Comparison of ENCODE assay signal across 15 cellular contexts in genomic region chr10:128543186-128543585, GRCh38.
DNase-seq lines count a peak whose midpoint lies in the region; ATAC-seq, FAIRE-seq and TF ChIP-seq lines count a peak whose summit lies in the region.
"Had no signal": no experiment of that assay in that cellular context is flagged by ENCODE, and none has a peak within 500 bp of the region (broad histone marks: within the 10 kb centered on the region; RNA-seq: fewer than 3 reads in every experiment).

No MANE protein-coding gene starts in this region.

- no peak for TF ChIP-seq EP300 in H1 (IDR thresholded peaks at IDR 0.05; ENCODE audit: borderline replicate concordance in 1 of 2, low read depth in 2 of 2, low read length in 2 of 2)

- 82% methylated on average over 13 of the region's 13 CpGs; no CpG with 5 or more reads in 1 of the 2 experiments for WGBS in H1 (ENCODE audit: extremely low coverage in 1 of 2, insufficient coverage in 1 of 2, insufficient read length in 1 of 2, insufficient replicate concordance in 2 of 2, low coverage in 1 of 2, low lambda C conversion rate in 2 of 2, missing lambda C conversion rate in 1 of 2), 2 experiments
- no CpG with 5 or more reads among the region's 13 CpGs for WGBS in trophoblast cell (ENCODE audit: extremely low coverage, insufficient coverage, insufficient read length)
- WGBS in hepatocyte (ENCODE audit: low lambda C conversion rate, missing lambda C conversion rate) = 64% methylated on average over 13 of the region's 13 CpGs

- H3K79me1 ChIP-seq in H1 (ENCODE audit: low read depth, low read length) (no peaks in the 10 kb centered on the region), trophoblast cell (ENCODE audit: low read length) (peaks cover 54% of the 10 kb centered on the region)

- DNase-seq in ELF-1 (ENCODE audit: low read depth, low spot score) (peak; percentile 32), H1 (ENCODE audit: low read depth in 1 of 2, low spot score in 2 of 2) (no peak), trophoblast cell (peak; percentile 58 to 70), nephron progenitor cell (no peak), hepatocyte (ENCODE audit: low spot score) (no peak)
- DNase-seq: 8988T; CD4-positive, alpha-beta memory T cell; DMS153; DMS79 had no signal

- H4K12ac ChIP-seq in trophoblast cell (ENCODE audit: low read depth, low read length) = no peak overlapping the region

- no peak overlapping the region for H3K56ac ChIP-seq in H1 (replicated peaks; ENCODE audit: insufficient read length, low read depth, low read length)

- TF ChIP-seq CTCF in H1 (IDR thresholded peaks at IDR 0.05; ENCODE audit: control extremely low read depth in 1 of 3, insufficient read depth in 1 of 3, low read depth in 1 of 3, low read length in 3 of 3) = no peak
- TF ChIP-seq CTCF in nephron progenitor cell (IDR thresholded peaks at IDR 0.05) = no peak
- TF ChIP-seq CTCF in hepatocyte (IDR thresholded peaks at IDR 0.05; ENCODE audit: poor library complexity) = no peak

- H3K14ac ChIP-seq in H1 (ENCODE audit: insufficient read length) (no peak overlapping the region), trophoblast cell (ENCODE audit: low read length) (no peak overlapping the region)

- H3K36me3 ChIP-seq in HUES6 (ENCODE audit: control insufficient read depth, insufficient read depth, low read length) = no peaks in the 10 kb centered on the region
- no peaks in the 10 kb centered on the region for H3K36me3 ChIP-seq in H1 (ENCODE audit: control insufficient read depth in 2 of 4, insufficient read depth in 4 of 4, low read length in 3 of 4)
- H3K36me3 ChIP-seq in trophoblast cell (ENCODE audit: control insufficient read depth in 1 of 2, insufficient read depth in 2 of 2, low read length in 2 of 2) = no peaks in the 10 kb centered on the region
- H3K36me3 ChIP-seq in hepatocyte (replicated peaks; ENCODE audit: insufficient read depth, low read depth) = no peaks in the 10 kb centered on the region
- H3K36me3 ChIP-seq: BLaER1 had no signal

- H4K20me1 ChIP-seq in H1 (replicated peaks in 1 of 2; ENCODE audit: control insufficient read depth in 1 of 2, insufficient read depth in 2 of 2, low read length in 2 of 2) (no peaks in the 10 kb centered on the region), hepatocyte (ENCODE audit: insufficient read depth, poor library complexity, severe bottlenecking) (no peaks in the 10 kb centered on the region)
- H4K20me1 ChIP-seq: BLaER1 had no signal

- no peaks in the 10 kb centered on the region for H3K9me3 Mint-ChIP-seq in nephron progenitor cell

- H2AFZ ChIP-seq in H1 (ENCODE audit: low read length) (no peak overlapping the region), trophoblast cell (ENCODE audit: insufficient read depth, low read length, poor library complexity) (no peak overlapping the region), hepatocyte (no peak overlapping the region)

- H3K4me3 ChIP-seq in HUES6 (ENCODE audit: low read depth, low read length) = no peak overlapping the region
- no peak overlapping the region for H3K4me3 ChIP-seq in H1 (ENCODE audit: extremely low read depth in 1 of 4, insufficient read depth in 2 of 4, low read depth in 3 of 4, low read length in 4 of 4)
- H3K4me3 ChIP-seq in trophoblast cell (ENCODE audit: low read depth, low read length) = no peak overlapping the region
- H3K4me3 ChIP-seq in hepatocyte = no peak overlapping the region
- H3K4me3 ChIP-seq: BLaER1, GM12878 had no signal

- FAIRE-seq in H1 (lab: Jason Lieb, UNC) = no peak
- FAIRE-seq: GM12878, H54 had no signal

- TF ChIP-seq POLR2A in H1 (IDR thresholded peaks at IDR 0.05; ENCODE audit: control extremely low read depth in 1 of 2, low read depth in 2 of 2, low read length in 2 of 2) = no peak

- no peaks in the 10 kb centered on the region for H3K9me2 ChIP-seq in hepatocyte (replicated peaks; ENCODE audit: insufficient read depth)

- H3K4me1 ChIP-seq in HUES6 (ENCODE audit: control insufficient read depth, insufficient read depth, low read length) (peaks cover 73% of the 10 kb centered on the region), H1 (replicated peaks in 1 of 4; ENCODE audit: control insufficient read depth in 3 of 4, insufficient read depth in 4 of 4, low read length in 3 of 4) (peaks cover 2 to 46% (median 29%) of the 10 kb centered on the region in 4 experiments), trophoblast cell (ENCODE audit: control insufficient read depth in 1 of 2, insufficient read depth in 2 of 2, low read length in 2 of 2) (peaks cover 22 to 43% of the 10 kb centered on the region in 2 experiments), hepatocyte (ENCODE audit: insufficient read depth) (peaks cover 17% of the 10 kb centered on the region)

- H3K4me1 Mint-ChIP-seq in nephron progenitor cell = peaks cover 65% of the 10 kb centered on the region
- H3K4me1 Mint-ChIP-seq: CD14-positive monocyte; CD4-positive, alpha-beta memory T cell had no signal

- no peak overlapping the region for H3K4me3 Mint-ChIP-seq in nephron progenitor cell
- H3K4me3 Mint-ChIP-seq: CD4-positive, alpha-beta memory T cell had no signal

- no peak for TF ChIP-seq RAD21 in H1 (IDR thresholded peaks at IDR 0.05 in 1 of 2, conservative IDR thresholded peaks at IDR 0.05 in 1 of 2; ENCODE audit: low read depth in 2 of 2, low read length in 2 of 2)

- H3K4ac ChIP-seq in H1 (replicated peaks; ENCODE audit: insufficient read length, low read depth, low read length) = no peak overlapping the region
- H3K4ac ChIP-seq in trophoblast cell (ENCODE audit: low read depth, low read length) = no peak overlapping the region

- ATAC-seq in HG02610 (IDR thresholded peaks at IDR 0.05; ENCODE audit: unreplicated experiment) = no peak
- ATAC-seq: GM12878 had no signal

- H2BK15ac ChIP-seq in H1 (ENCODE audit: low read length) = no peak overlapping the region

- H2BK20ac ChIP-seq in H1 (ENCODE audit: low read length) = no peak overlapping the region

- peaks cover 6% of the 10 kb centered on the region; the same call in 1 of the 2 replicates for H3K23me2 ChIP-seq in H1 (ENCODE audit: low read depth, low read length)

- no peak overlapping the region for H4K91ac ChIP-seq in H1 (replicated peaks; ENCODE audit: insufficient read length, low read length)
- H4K91ac ChIP-seq in trophoblast cell (ENCODE audit: low read depth, low read length) = peak overlapping the region; percentile 45

- no peak overlapping the region for H3K18ac ChIP-seq in H1 (ENCODE audit: extremely low read depth, low read length)
- H3K18ac ChIP-seq in trophoblast cell (ENCODE audit: low read length) = no peak overlapping the region

- no peak overlapping the region for H4K5ac ChIP-seq in H1 (ENCODE audit: insufficient read length, low read depth, low read length)

- H3K4me2 ChIP-seq in H1 (ENCODE audit: insufficient read depth in 1 of 2, low read depth in 2 of 2, low read length in 2 of 2) (no peak overlapping the region; a peak in 2 of 4 replicates), trophoblast cell (ENCODE audit: low read length) (peak overlapping the region; percentile 39), hepatocyte (no peak overlapping the region)
- H3K4me2 ChIP-seq: BLaER1 had no signal

- H3K79me2 ChIP-seq in H1 (ENCODE audit: control insufficient read depth in 1 of 2, insufficient read depth in 2 of 2, low read length in 2 of 2) = no peaks in the 10 kb centered on the region
- H3K79me2 ChIP-seq in trophoblast cell (ENCODE audit: control insufficient read depth, insufficient read depth, low read length, poor library complexity) = peaks cover 3% of the 10 kb centered on the region
- no peaks in the 10 kb centered on the region for H3K79me2 ChIP-seq in hepatocyte

- no peak overlapping the region for H3K27ac ChIP-seq in HUES6 (ENCODE audit: low read depth, low read length)
- H3K27ac ChIP-seq in H1 (ENCODE audit: low read depth, low read length) = no peak overlapping the region
- H3K27ac ChIP-seq in trophoblast cell (ENCODE audit: low read depth, low read length) = peak overlapping the region; percentile 99
- no peak overlapping the region for H3K27ac ChIP-seq in hepatocyte
- H3K27ac ChIP-seq: BLaER1 had no signal

- H2BK12ac ChIP-seq in H1 (ENCODE audit: low read depth, low read length) (peak overlapping the region; percentile 80), trophoblast cell (ENCODE audit: low read length) (no peak overlapping the region)

- H3K27ac Mint-ChIP-seq in nephron progenitor cell = no peak overlapping the region
- H3K27ac Mint-ChIP-seq: CD4-positive, alpha-beta memory T cell had no signal

- H3K27me3 ChIP-seq in HUES6 (ENCODE audit: control insufficient read depth, insufficient read depth, low read length) (no peaks in the 10 kb centered on the region; the same call in 1 of the 2 replicates), H1 (replicated peaks in 1 of 4; ENCODE audit: control insufficient read depth in 3 of 4, extremely low read depth in 1 of 4, insufficient read depth in 3 of 4, low read length in 3 of 4) (peaks cover 0 to 3% (median under 1%) of the 10 kb centered on the region in 4 experiments; a peak in 1 of 7 replicates), trophoblast cell (ENCODE audit: insufficient read depth, low read length) (no peaks in the 10 kb centered on the region), hepatocyte (peaks cover 42% of the 10 kb centered on the region)

- peak overlapping the region; percentile 23 for H3K9ac ChIP-seq in HUES6 (ENCODE audit: low read length)
- no peak overlapping the region for H3K9ac ChIP-seq in H1 (replicated peaks in 1 of 4; ENCODE audit: extremely low read depth in 1 of 4, low read depth in 3 of 4, low read length in 3 of 4)
- no peak overlapping the region for H3K9ac ChIP-seq in trophoblast cell (ENCODE audit: low read length)
- H3K9ac ChIP-seq: BLaER1 had no signal

- H2BK5ac ChIP-seq in H1 (ENCODE audit: low read depth, low read length) (0 out of 2 replicates have a peak overlapping the region, but pooled peaks have one; percentile 29), trophoblast cell (ENCODE audit: low read depth, low read length, poor library complexity) (peak overlapping the region; percentile 76)

- CTCF ChIA-PET in H1 (lab: Charles Lee; ENCODE audit: partially characterized antibody) = interaction anchor here (1.0 to 1.3 kb wide), 2 partner anchors 9 to 331 kb away, joined by 3 read pairs; no protein-coding TSS in a partner anchor

- no peaks in the 10 kb centered on the region for H3K36me3 Mint-ChIP-seq in nephron progenitor cell (ENCODE audit: low read depth)
- H3K36me3 Mint-ChIP-seq: CD14-positive monocyte; CD4-positive, alpha-beta memory T cell had no signal

- H2BK120ac ChIP-seq in H1 (replicated peaks; ENCODE audit: low read depth, low read length) (no peak overlapping the region), trophoblast cell (ENCODE audit: insufficient read depth, low read length, poor library complexity) (peak overlapping the region; percentile 5)

- H3K27me3 Mint-ChIP-seq in nephron progenitor cell (ENCODE audit: low read depth, poor library complexity) = peaks cover 14% of the 10 kb centered on the region

- H3K9me3 ChIP-seq in HUES6 (ENCODE audit: control insufficient read depth, insufficient read depth, low read depth, low read length) = no peaks in the 10 kb centered on the region
- no peaks in the 10 kb centered on the region for H3K9me3 ChIP-seq in H1 (ENCODE audit: insufficient read depth in 2 of 2, low read depth in 1 of 2, low read length in 1 of 2)
- no peaks in the 10 kb centered on the region for H3K9me3 ChIP-seq in trophoblast cell (ENCODE audit: insufficient read depth, low read depth, low read length)
- H3K9me3 ChIP-seq in hepatocyte (ENCODE audit: low read depth) = no peaks in the 10 kb centered on the region
- H3K9me3 ChIP-seq: BLaER1 had no signal

- H4K8ac ChIP-seq in H1 (ENCODE audit: extremely low read depth, insufficient read depth, low read length) (no peak overlapping the region), trophoblast cell (ENCODE audit: low read depth, low read length) (no peak overlapping the region)

- no peak overlapping the region for H2AK5ac ChIP-seq in H1 (ENCODE audit: low read depth, low read length)
- no peak overlapping the region for H2AK5ac ChIP-seq in trophoblast cell (ENCODE audit: low read length)

- POLR2A ChIA-PET in H1 (lab: Charles Lee; ENCODE audit: partially characterized antibody) = interaction anchor here (1.3 kb wide), 1 partner anchor 16 kb away, joined by 6 read pairs; no protein-coding TSS in a partner anchor

- H3K23ac ChIP-seq in H1 (ENCODE audit: insufficient read length) (no peak overlapping the region), trophoblast cell (ENCODE audit: low read length) (no peak overlapping the region)

Comparison
In these comparisons a context has a peak if more than half of its experiments do, and no peak if none do; other contexts are left out.
1. DNase-seq: peak in ELF-1 (single experiment) and trophoblast cell (2 of 2); none in H1 (0 of 2), nephron progenitor cell (single experiment) and hepatocyte (single experiment).